ENCODE assay signal across 9 cellular contexts in the genomic region with DNA sequence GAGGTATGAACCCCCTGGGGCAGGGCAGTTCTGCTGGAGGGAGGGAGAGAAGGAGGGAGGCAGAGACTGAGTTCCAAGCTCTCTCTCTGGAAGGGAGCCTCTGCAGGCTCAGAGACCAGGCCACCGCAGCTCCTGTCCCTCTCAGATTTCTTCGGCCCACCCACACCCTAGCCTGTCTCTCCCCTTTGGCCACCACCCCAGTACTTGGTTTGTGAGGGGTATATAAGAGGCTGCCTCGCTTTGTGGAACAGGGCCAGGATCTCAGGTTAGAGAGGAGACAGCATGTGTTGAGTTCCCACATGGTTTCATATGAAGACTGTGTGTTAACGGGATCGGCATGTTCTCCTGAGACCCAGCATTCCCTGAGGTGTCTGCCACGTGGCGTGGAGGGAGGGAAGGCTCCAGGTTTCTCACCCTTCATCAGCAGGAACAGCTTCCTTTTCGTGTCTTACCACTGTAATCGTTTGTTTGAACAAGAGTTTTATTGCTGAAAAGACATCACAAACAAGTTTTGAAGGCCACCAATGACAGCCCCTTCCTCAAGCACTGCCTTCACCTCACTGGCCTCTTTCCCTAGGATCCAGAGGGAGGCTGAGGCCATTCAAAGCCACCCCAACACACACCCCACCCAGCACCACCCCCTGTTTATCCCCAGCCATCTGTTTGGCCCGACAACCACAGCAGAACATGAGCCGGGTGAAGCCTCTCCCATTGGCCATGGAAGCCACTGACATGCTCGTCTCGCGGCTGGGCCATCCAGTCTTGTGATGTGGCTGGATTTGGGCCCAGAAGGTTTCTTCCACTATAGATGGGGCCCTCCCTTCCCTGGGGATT. TPM values are rescaled to one million over a fixed set of nuclear protein-coding genes. Genes with fewer than 3 reads are reported as not detected.
DNase-seq lines count a peak whose midpoint lies in the region; ATAC-seq and TF ChIP-seq lines count a peak whose summit lies in the region.
"Had no signal": no experiment of that assay in that cellular context is flagged by ENCODE, and none has a peak within 500 bp of the region (broad histone marks: within the 10 kb centered on the region; RNA-seq: fewer than 3 reads in every experiment).

No MANE protein-coding gene starts in this region.

- TF ChIP-seq CTCF in LNCaP clone FGC (IDR thresholded peaks at IDR 0.05; ENCODE audit: control insufficient read depth, extremely low read depth, insufficient read depth) = no peak

- H3K4me3 Mint-ChIP-seq in effector memory CD8-positive, alpha-beta T cell = peak overlapping the region in 1 of 2 donors; percentile 6
- H3K4me3 Mint-ChIP-seq in natural killer cell treated with Interleukin-12 subunit alpha and Interleukin-12 subunit beta and Interleukin-15 and Interleukin-18, amount 100 ng/mL, for 72 hours = peak overlapping the region; percentile 58
- H3K4me3 Mint-ChIP-seq: activated naive CD8-positive, alpha-beta T cell treated with anti-CD3 and anti-CD28 coated beads, Interleukin-2, amount 10 ng/mL, durations not matched to agents 7 days and 5 days had no signal

- no peak for ATAC-seq in effector memory CD8-positive, alpha-beta T cell (replicated peaks)
- no peak for ATAC-seq in natural killer cell treated with Interleukin-12 subunit alpha and Interleukin-12 subunit beta and Interleukin-15 and Interleukin-18, amount 100 ng/mL, for 72 hours
- no peak for ATAC-seq in GM18909 (IDR thresholded peaks at IDR 0.05; ENCODE audit: poor library complexity, unreplicated experiment)

- peak overlapping the region; percentile 10 to 68 for H3K27ac Mint-ChIP-seq in effector memory CD8-positive, alpha-beta T cell
- peak overlapping the region; percentile 91 to 97 for H3K27ac Mint-ChIP-seq in natural killer cell treated with Interleukin-12 subunit alpha and Interleukin-12 subunit beta and Interleukin-15 and Interleukin-18, amount 100 ng/mL, for 72 hours
- H3K27ac Mint-ChIP-seq: activated naive CD8-positive, alpha-beta T cell treated with anti-CD3 and anti-CD28 coated beads, Interleukin-2, amount 10 ng/mL, durations not matched to agents 7 days and 5 days had no signal

- no peak overlapping the region for H3K4me3 ChIP-seq in LNCaP clone FGC (ENCODE audit: low read depth, low read length)

- peak; percentile 60 for DNase-seq in AG08396 (ENCODE audit: low spot score)
- peak; percentile 74 for DNase-seq in LNCaP clone FGC (ENCODE audit: low read depth)
- DNase-seq in effector memory CD8-positive, alpha-beta T cell = no peak
- no peak for DNase-seq in natural killer cell treated with Interleukin-12 subunit alpha and Interleukin-12 subunit beta and Interleukin-15 and Interleukin-18, amount 100 ng/mL, for 72 hours (ENCODE audit: low spot score)
- no peak for DNase-seq in SK-N-DZ (ENCODE audit: low spot score)
- no peak for DNase-seq in KG1 (lab: John Stamatoyannopoulos, UW)
- DNase-seq in NK-92 treated with Interleukin-12 subunit alpha and Interleukin-12 subunit beta, amount 100 ng/mL, for 24 hours (lab: John Stamatoyannopoulos, UW) = no peak
- DNase-seq: activated naive CD8-positive, alpha-beta T cell treated with anti-CD3 and anti-CD28 coated beads, Interleukin-2, amount 10 ng/mL, durations not matched to agents 7 days and 5 days had no signal

- peaks cover 34% of the 10 kb centered on the region for H3K36me3 Mint-ChIP-seq in effector memory CD8-positive, alpha-beta T cell (ENCODE audit: insufficient read depth)
- H3K36me3 Mint-ChIP-seq in natural killer cell treated with Interleukin-12 subunit alpha and Interleukin-12 subunit beta and Interleukin-15 and Interleukin-18, amount 100 ng/mL, for 72 hours = peaks cover 27% of the 10 kb centered on the region

- no peaks in the 10 kb centered on the region for H3K27me3 Mint-ChIP-seq in effector memory CD8-positive, alpha-beta T cell
- no peaks in the 10 kb centered on the region for H3K27me3 Mint-ChIP-seq in natural killer cell treated with Interleukin-12 subunit alpha and Interleukin-12 subunit beta and Interleukin-15 and Interleukin-18, amount 100 ng/mL, for 72 hours
- H3K27me3 Mint-ChIP-seq: activated naive CD8-positive, alpha-beta T cell treated with anti-CD3 and anti-CD28 coated beads, Interleukin-2, amount 10 ng/mL, durations not matched to agents 7 days and 5 days had no signal

- peaks cover 28 to 33% of the 10 kb centered on the region in 2 donors for H3K4me1 Mint-ChIP-seq in effector memory CD8-positive, alpha-beta T cell (ENCODE audit: low read depth in 2 of 2)
- peaks cover 64 to 78% of the 10 kb centered on the region in 2 donors for H3K4me1 Mint-ChIP-seq in natural killer cell treated with Interleukin-12 subunit alpha and Interleukin-12 subunit beta and Interleukin-15 and Interleukin-18, amount 100 ng/mL, for 72 hours (ENCODE audit: low read depth in 2 of 2)

- no peaks in the 10 kb centered on the region for H3K9me3 Mint-ChIP-seq in effector memory CD8-positive, alpha-beta T cell
- H3K9me3 Mint-ChIP-seq in natural killer cell treated with Interleukin-12 subunit alpha and Interleukin-12 subunit beta and Interleukin-15 and Interleukin-18, amount 100 ng/mL, for 72 hours = no peaks in the 10 kb centered on the region
- H3K9me3 Mint-ChIP-seq: activated naive CD8-positive, alpha-beta T cell treated with anti-CD3 and anti-CD28 coated beads, Interleukin-2, amount 10 ng/mL, durations not matched to agents 7 days and 5 days had no signal

RNA-seq across cellular contexts. Expression of a gene that starts 9.8 kb away (rescaled TPM):
- total RNA-seq in natural killer cell treated with Interleukin-12 subunit alpha and Interleukin-12 subunit beta and Interleukin-15 and Interleukin-18, amount 100 ng/mL, for 72 hours = 100 to 1,000 TPM; 579 to 941 TPM
- 0.03 and 0.09 TPM in 2 replicates for polyA plus RNA-seq in SK-N-DZ (2014; cell fraction: cytosol; rRNA removed)
- not detected in 2 replicates for polyA plus RNA-seq in SK-N-DZ (2014; cell fraction: nucleus; rRNA removed)

Comparison
In these comparisons a context has a peak if more than half of its experiments do, and no peak if none do; other contexts are left out.
1. DNase-seq: peak in AG08396 (single experiment) and LNCaP clone FGC (single experiment); none in effector memory CD8-positive, alpha-beta T cell (0 of 3), natural killer cell treated with Interleukin-12 subunit alpha and Interleukin-12 subunit beta and Interleukin-15 and Interleukin-18, amount 100 ng/mL, for 72 hours (single experiment), SK-N-DZ (single experiment), KG1 (single experiment) and NK-92 treated with Interleukin-12 subunit alpha and Interleukin-12 subunit beta, amount 100 ng/mL, for 24 hours (single experiment).